In genomic region chr14:90698379-90698869, GRCh38 we compare ENCODE assay signal across 11 cellular contexts.
DNase-seq lines count a peak whose midpoint lies in the region; ATAC-seq lines count a peak whose summit lies in the region.
"Had no signal": no experiment of that assay in that cellular context is flagged by ENCODE, and none has a peak within 500 bp of the region (broad histone marks: within the 10 kb centered on the region; RNA-seq: fewer than 3 reads in every experiment).

No MANE protein-coding gene starts in this region.

- H3K4me3 Mint-ChIP-seq in stimulated activated naive B cell treated with anti-CD40 and anti-IgM and Interleukin-4, amounts not matched to agents 10 μg/mL and 1 μg/mL and 100 μg/mL, for 72 hours: no peak overlapping the region
- H3K4me3 Mint-ChIP-seq: stimulated activated naive CD8-positive, alpha-beta T cell treated with anti-CD3 and anti-CD28 coated beads, Interleukin-15, Interleukin-2, amounts not matched to agents 100 ng/mL and 50 ng/mL, for 24 hours had no signal

- no peak overlapping the region for H2BK120ac ChIP-seq in mesendoderm (ENCODE audit: low read depth, low read length)

- H3K36me3 ChIP-seq in mesendoderm (ENCODE audit: control insufficient read depth, insufficient read depth, low read length): no peaks in the 10 kb centered on the region

- no peak overlapping the region for H2BK15ac ChIP-seq in mesendoderm (replicated peaks; ENCODE audit: low read depth)

- no peaks in the 10 kb centered on the region for H3K79me2 ChIP-seq in mesendoderm (ENCODE audit: control insufficient read depth, insufficient read depth, low read length)

- H2BK5ac ChIP-seq in mesendoderm (ENCODE audit: low read length): no peak overlapping the region

- H3K18ac ChIP-seq in mesendoderm (ENCODE audit: low read length): no peak overlapping the region

- no peaks in the 10 kb centered on the region for H3K36me3 Mint-ChIP-seq in stimulated activated naive B cell treated with anti-CD40 and anti-IgM and Interleukin-4, amounts not matched to agents 10 μg/mL and 1 μg/mL and 100 μg/mL, for 72 hours

- no peak overlapping the region for H3K4me3 ChIP-seq in mesendoderm (ENCODE audit: low read length)

- no peak overlapping the region for H3K27ac Mint-ChIP-seq in stimulated activated naive B cell treated with anti-CD40 and anti-IgM and Interleukin-4, amounts not matched to agents 10 μg/mL and 1 μg/mL and 100 μg/mL, for 72 hours
- H3K27ac Mint-ChIP-seq: stimulated activated naive CD8-positive, alpha-beta T cell treated with anti-CD3 and anti-CD28 coated beads, Interleukin-15, Interleukin-2, amounts not matched to agents 100 ng/mL and 50 ng/mL, for 24 hours had no signal

- no peak overlapping the region for H4K8ac ChIP-seq in mesendoderm (ENCODE audit: low read depth, low read length)

- no peaks in the 10 kb centered on the region for H3K9me3 Mint-ChIP-seq in stimulated activated naive B cell treated with anti-CD40 and anti-IgM and Interleukin-4, amounts not matched to agents 10 μg/mL and 1 μg/mL and 100 μg/mL, for 72 hours
- H3K9me3 Mint-ChIP-seq: stimulated activated naive CD8-positive, alpha-beta T cell treated with anti-CD3 and anti-CD28 coated beads, Interleukin-15, Interleukin-2, amounts not matched to agents 100 ng/mL and 50 ng/mL, for 24 hours had no signal

- no peak overlapping the region for H2AK5ac ChIP-seq in mesendoderm (ENCODE audit: low read length)

- H3K27me3 ChIP-seq in mesendoderm (ENCODE audit: insufficient read depth, low read length, poor library complexity): no peaks in the 10 kb centered on the region

- intact Hi-C loops in Right ventricle myocardium inferior (cut with DNase I): loop anchor here (2.0 to 5.0 kb wide), 5 partner anchors 60 to 396 kb away; no protein-coding TSS in a partner anchor
- intact Hi-C loops in cardiac septum (cut with DNase I): loop anchor here (1.0 to 5.0 kb wide), 4 partner anchors 59 to 396 kb away; no protein-coding TSS in a partner anchor

- no CpG with 5 or more reads among the region's 7 CpGs for WGBS in mesendoderm (ENCODE audit: extremely low coverage, insufficient coverage, low lambda C conversion rate)

- ATAC-seq in Right ventricle myocardium inferior: peak; percentile 78
- no peak for ATAC-seq in HG03432 (IDR thresholded peaks at IDR 0.05; ENCODE audit: unreplicated experiment)
- ATAC-seq in stimulated activated naive B cell treated with anti-CD40 and anti-IgM and Interleukin-4, amounts not matched to agents 10 μg/mL and 1 μg/mL and 100 μg/mL, for 72 hours (replicated peaks): no peak

- no peaks in the 10 kb centered on the region for H3K4me1 ChIP-seq in mesendoderm (ENCODE audit: control insufficient read depth, low read depth, low read length)

- H3K79me1 ChIP-seq in mesendoderm (ENCODE audit: low read length): no peaks in the 10 kb centered on the region

- no peak overlapping the region for H3K27ac ChIP-seq in mesendoderm (ENCODE audit: low read depth, low read length)
- H3K27ac ChIP-seq: KMS-11 had no signal

- H3K4ac ChIP-seq in mesendoderm (ENCODE audit: low read depth, low read length): no peak overlapping the region

- DNase-seq in Right ventricle myocardium inferior (ENCODE audit: missing footprints) (peak; percentile 75), cardiac septum (ENCODE audit: low spot score) (no peak), dermis blood vessel endothelial cell (peak; percentile 80), mesendoderm (peak; percentile 45), AML-193 (lab: John Stamatoyannopoulos, UW) (no peak)
- no peak for DNase-seq in effector CD4-positive, alpha-beta T cell
- DNase-seq in stimulated activated naive B cell treated with anti-CD40 and anti-IgM and Interleukin-4, amounts not matched to agents 10 μg/mL and 1 μg/mL and 100 μg/mL, for 72 hours: no peak
- DNase-seq: islet precursor cell had no signal

- H3K23ac ChIP-seq in mesendoderm (ENCODE audit: low read length): no peak overlapping the region

- H3K4me2 ChIP-seq in mesendoderm (ENCODE audit: low read length): no peak overlapping the region
- H3K4me2 ChIP-seq: KMS-11 had no signal

- H3K9ac ChIP-seq in mesendoderm (ENCODE audit: low read length): no peak overlapping the region
- H3K9ac ChIP-seq: KMS-11 had no signal

- H3K4me1 Mint-ChIP-seq in stimulated activated naive B cell treated with anti-CD40 and anti-IgM and Interleukin-4, amounts not matched to agents 10 μg/mL and 1 μg/mL and 100 μg/mL, for 72 hours: peaks cover 0 to 3% of the 10 kb centered on the region in 2 donors

- no peak overlapping the region for H4K5ac ChIP-seq in mesendoderm (ENCODE audit: low read length)

- H3K27me3 Mint-ChIP-seq in stimulated activated naive B cell treated with anti-CD40 and anti-IgM and Interleukin-4, amounts not matched to agents 10 μg/mL and 1 μg/mL and 100 μg/mL, for 72 hours: no peaks in the 10 kb centered on the region
- H3K27me3 Mint-ChIP-seq: stimulated activated naive CD8-positive, alpha-beta T cell treated with anti-CD3 and anti-CD28 coated beads, Interleukin-15, Interleukin-2, amounts not matched to agents 100 ng/mL and 50 ng/mL, for 24 hours had no signal

- no peak overlapping the region for H3K56ac ChIP-seq in mesendoderm (ENCODE audit: low read length)

Comparison
In these comparisons a context has a peak if more than half of its experiments do, and no peak if none do; other contexts are left out.
1. DNase-seq: peak in Right ventricle myocardium inferior (single experiment), dermis blood vessel endothelial cell (single experiment) and mesendoderm (single experiment); none in cardiac septum (single experiment), AML-193 (0 of 2), effector CD4-positive, alpha-beta T cell (single experiment) and stimulated activated naive B cell treated with anti-CD40 and anti-IgM and Interleukin-4, amounts not matched to agents 10 μg/mL and 1 μg/mL and 100 μg/mL, for 72 hours (single experiment).